Comparison of ENCODE assay signal across 1 cellular context in the genomic region with DNA sequence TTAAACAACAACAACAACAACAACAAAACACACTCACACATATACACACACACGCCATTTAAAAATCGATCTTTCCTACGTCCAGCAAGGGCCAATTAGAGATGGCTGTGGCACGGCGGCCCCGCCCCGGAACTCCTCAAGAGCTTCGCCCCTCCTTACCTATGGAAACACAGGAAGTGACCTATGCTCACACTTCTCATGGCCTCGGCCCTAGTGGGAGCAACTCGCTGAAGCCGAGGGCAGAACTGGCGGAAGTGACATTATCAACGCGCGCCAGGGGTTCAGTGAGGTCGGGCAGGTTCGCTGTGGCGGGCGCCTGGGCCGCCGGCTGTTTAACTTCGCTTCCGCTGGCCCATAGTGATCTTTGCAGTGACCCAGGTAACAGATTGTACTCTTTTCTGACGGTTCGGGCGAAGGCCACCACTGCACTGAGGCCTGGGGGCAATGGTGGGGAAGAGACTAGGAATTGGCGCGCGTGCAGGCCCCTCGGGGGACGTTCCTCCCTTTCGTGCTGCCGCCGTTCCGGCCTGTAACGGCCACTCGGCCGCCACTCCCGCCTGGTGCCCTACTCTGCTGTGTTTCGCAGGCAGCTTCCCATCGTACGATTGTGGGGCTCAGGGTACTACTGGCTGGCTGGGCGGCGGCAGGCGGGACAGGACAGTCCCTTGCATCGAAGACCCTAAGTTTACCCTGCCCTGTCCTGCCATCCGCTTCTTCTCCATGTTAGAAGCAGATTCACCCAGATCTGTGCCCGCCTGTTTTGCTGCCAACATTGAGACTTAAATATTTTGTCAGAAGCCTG.
A peak's percentile ranks its signal among the peaks of the same experiment; 100 is the strongest.
TF ChIP-seq lines count a peak whose summit lies in the region.

TSS of gene TBP (plus strand) at position 284 of the 802 bp plus-strand sequence. CDS start 2,661 bp downstream, outside the sequence.

TF ChIP-seq in HEK293, 187 proteins besides CTCF, POLR2A, EP300 and RAD21 (continued from another document):
- TF ChIP-seq, protein P1, sequence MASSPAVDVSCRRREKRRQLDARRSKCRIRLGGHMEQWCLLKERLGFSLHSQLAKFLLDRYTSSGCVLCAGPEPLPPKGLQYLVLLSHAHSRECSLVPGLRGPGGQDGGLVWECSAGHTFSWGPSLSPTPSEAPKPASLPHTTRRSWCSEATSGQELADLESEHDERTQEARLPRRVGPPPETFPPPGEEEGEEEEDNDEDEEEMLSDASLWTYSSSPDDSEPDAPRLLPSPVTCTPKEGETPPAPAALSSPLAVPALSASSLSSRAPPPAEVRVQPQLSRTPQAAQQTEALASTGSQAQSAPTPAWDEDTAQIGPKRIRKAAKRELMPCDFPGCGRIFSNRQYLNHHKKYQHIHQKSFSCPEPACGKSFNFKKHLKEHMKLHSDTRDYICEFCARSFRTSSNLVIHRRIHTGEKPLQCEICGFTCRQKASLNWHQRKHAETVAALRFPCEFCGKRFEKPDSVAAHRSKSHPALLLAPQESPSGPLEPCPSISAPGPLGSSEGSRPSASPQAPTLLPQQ (tag by site-specific recombination; IDR thresholded peaks at IDR 0.05), result 0 out of 2 replicates have a peak, but pooled peaks have one; percentile 55
- TF ChIP-seq ZFP3 (tag by site-specific recombination; IDR thresholded peaks at IDR 0.05; ENCODE audit: low read depth), result no peak
- no peak for TF ChIP-seq OSR2 (tag by site-specific recombination; IDR thresholded peaks at IDR 0.05)
- no peak for TF ChIP-seq ZNF223 (tag by site-specific recombination; IDR thresholded peaks at IDR 0.05)
- TF ChIP-seq REST (tag by site-specific recombination; IDR thresholded peaks at IDR 0.05), result no peak
- no peak for TF ChIP-seq ZNF175 (tag by site-specific recombination; IDR thresholded peaks at IDR 0.05)
TF ChIP-seq in HEK293: peak in this region for 52.
